Comparison of ENCODE assay signal across 9 cellular contexts in genomic region chr7:103148994-103149807, GRCh38. TPM values are rescaled to one million over a fixed set of nuclear protein-coding genes. Genes with fewer than 3 reads are reported as not detected.
A peak's percentile ranks its signal among the peaks of the same experiment; 100 is the strongest.
DNase-seq lines count a peak whose midpoint lies in the region; ATAC-seq, FAIRE-seq and TF ChIP-seq lines count a peak whose summit lies in the region.
"Had no signal": no experiment of that assay in that cellular context is flagged by ENCODE, and none has a peak within 500 bp of the region (broad histone marks: within the 10 kb centered on the region; RNA-seq: fewer than 3 reads in every experiment).

TSS of gene NAPEPLD (minus strand) at chr7:103149099. CDS start at chr7:103128776, 20,323 bp downstream.

- peak within 1 kb of the TSS; percentile 75 for H3K4me2 ChIP-seq in HepG2 (ENCODE audit: low read depth, low read length)

- TF ChIP-seq POLR2A in HepG2 (IDR thresholded peaks at IDR 0.05; ENCODE audit: insufficient read depth in 1 of 2, low read depth in 2 of 2, low read length in 2 of 2), result peak; percentile 52 to 78; a peak in 3 of 4 replicates

- TF ChIP-seq EP300 in HepG2 (IDR thresholded peaks at IDR 0.05; ENCODE audit: low read depth in 2 of 2, low read length in 2 of 2) (no peak), HepG2 (CRISPR knock-in tag; IDR thresholded peaks at IDR 0.05; ENCODE audit: borderline replicate concordance) (no peak)

- peak within 1 kb of the TSS; percentile 46 for H2AFZ ChIP-seq in HepG2 (ENCODE audit: low read length)

- H3K27ac Mint-ChIP-seq in activated CD4-positive, alpha-beta T cell treated with anti-CD3 and anti-CD28 coated beads, Interleukin-2, amount 10 ng/mL, durations not matched to agents 24 days and 14 days, result peak within 1 kb of the TSS; percentile 99

- no TSS peak for BruUV-seq in HepG2 (replicated peaks; lab: Mats Ljungman, UMichigan)

- CTCF ChIA-PET in BJ (lab: Yijun Ruan, JAX), result interaction anchor here (0.6 kb wide), 1 partner anchor 87 kb away, joined by 3 read pairs; no protein-coding TSS in a partner anchor
- CTCF ChIA-PET in HepG2 (lab: Yijun Ruan, JAX; ENCODE audit: low intra/inter-chr PET ratio, low total read pairs), result no interaction called here

- DNase-seq in BJ (ENCODE audit: low read depth) (peak; percentile 54), GM19239 (ENCODE audit: insufficient read length, low spot score) (peak; percentile 69), NCI-H510A treated with DMSO at 0.1 percent for 48 hours (lab: John Stamatoyannopoulos, UW) (peak; percentile 69), cortex of kidney (lab: John Stamatoyannopoulos, UW) (peak; percentile 31), HepG2 (ENCODE audit: low spot score) (peak; percentile 72)
- peak; percentile 91 for DNase-seq in activated CD4-positive, alpha-beta T cell treated with anti-CD3 and anti-CD28 coated beads, Interleukin-2, amount 10 ng/mL, durations not matched to agents 24 days and 14 days
- peak; percentile 60 for DNase-seq in stimulated activated CD4-positive, alpha-beta T cell treated with anti-CD3 and anti-CD28 coated beads, Interleukin-2, amount 100 ng/mL, for 4 hours (ENCODE audit: low read depth)

- H3K9me3 Mint-ChIP-seq in activated CD4-positive, alpha-beta T cell treated with anti-CD3 and anti-CD28 coated beads, Interleukin-2, amount 10 ng/mL, durations not matched to agents 24 days and 14 days, result peaks cover 5% of the 10 kb centered on the region

- peaks cover 77% of the 10 kb centered on the region for H3K4me1 ChIP-seq in HepG2 (ENCODE audit: insufficient read depth, low read length)

- in situ Hi-C loops in HepG2 (cut with HindIII; ENCODE audit: extremely low pct_ligation_motif_present, low pct_unique_long_range_greater_than_20kb), result no loop called here

- H3K27me3 ChIP-seq in BJ (ENCODE audit: control insufficient read depth, insufficient read depth, low read length), result no peaks in the 10 kb centered on the region
- no peaks in the 10 kb centered on the region for H3K27me3 ChIP-seq in HepG2 (ENCODE audit: control insufficient read depth in 1 of 2, insufficient read depth in 2 of 2, low read length in 2 of 2)

- peaks cover 31% of the 10 kb centered on the region for H3K4me1 Mint-ChIP-seq in activated CD4-positive, alpha-beta T cell treated with anti-CD3 and anti-CD28 coated beads, Interleukin-2, amount 10 ng/mL, durations not matched to agents 24 days and 14 days

- H3K27ac ChIP-seq in HepG2 (ENCODE audit: extremely low read length, insufficient read depth, low read length), result peak within 1 kb of the TSS; percentile 90

- TF ChIP-seq CTCF in BJ (IDR thresholded peaks at IDR 0.05; ENCODE audit: insufficient read depth, low read depth, low read length) (no peak), HepG2 (CRISPR knock-in tag; IDR thresholded peaks at IDR 0.05) (no peak)

- FAIRE-seq in GM19239 (lab: Jason Lieb, UNC) (no peak), HepG2 (lab: Jason Lieb, UNC) (peak; percentile 30)
- FAIRE-seq: colon had no signal

- H3K4me3 Mint-ChIP-seq in activated CD4-positive, alpha-beta T cell treated with anti-CD3 and anti-CD28 coated beads, Interleukin-2, amount 10 ng/mL, durations not matched to agents 24 days and 14 days, result peak within 1 kb of the TSS; percentile 98

- intact Hi-C loops in activated CD4-positive, alpha-beta T cell treated with anti-CD3 and anti-CD28 coated beads, Interleukin-2, amount 10 ng/mL, durations not matched to agents 24 days and 14 days (cut with micrococcal nuclease), result loop anchor here (1.0 to 5.0 kb wide), 4 partner anchors 74 to 198 kb away; partner anchors contain the start of genes ARMC10, PMPCB and PSMC2
- intact Hi-C loops in HepG2 (cut with micrococcal nuclease; ENCODE audit: unreplicated experiment), result loop anchor here (1.0 to 5.0 kb wide), 2 partner anchors 42 to 74 kb away; partner anchors contain the start of gene ARMC10

- peak within 1 kb of the TSS; percentile 86 for H3K9ac ChIP-seq in HepG2 (ENCODE audit: insufficient read depth, low read depth, low read length)

- POLR2A ChIA-PET in BJ (lab: Charles Lee) (no interaction called here), HepG2 (lab: Yijun Ruan, JAX) (interaction anchor here (1.0 to 1.8 kb wide), 5 partner anchors 12 to 400 kb away, joined by 3 to 12 read pairs (median 6); partner anchors contain the start of genes ARMC10, FAM185A and FBXL13)

- TF ChIP-seq RAD21 in HepG2 (CRISPR knock-in tag; IDR thresholded peaks at IDR 0.05), result no peak

- no peaks in the 10 kb centered on the region for H3K9me3 ChIP-seq in HepG2 (ENCODE audit: low read length)

- peaks cover 7% of the 10 kb centered on the region for H3K36me3 Mint-ChIP-seq in activated CD4-positive, alpha-beta T cell treated with anti-CD3 and anti-CD28 coated beads, Interleukin-2, amount 10 ng/mL, durations not matched to agents 24 days and 14 days (ENCODE audit: low read depth)

- no peaks in the 10 kb centered on the region for H3K36me3 ChIP-seq in BJ (ENCODE audit: control insufficient read depth, insufficient read depth, low read length)
- H3K36me3 ChIP-seq in HepG2 (replicated peaks in 1 of 2; ENCODE audit: control insufficient read depth in 1 of 2, insufficient read depth in 2 of 2, low read length in 2 of 2), result no peaks in the 10 kb centered on the region

- peak; percentile 87 for ATAC-seq in HG03439 (IDR thresholded peaks at IDR 0.05; ENCODE audit: unreplicated experiment)
- peak; percentile 91 for ATAC-seq in HepG2

- 75% methylated on average over 2 of the region's 82 CpGs for WGBS in HepG2 (ENCODE audit: low lambda C conversion rate)

- no peaks in the 10 kb centered on the region for H3K27me3 Mint-ChIP-seq in activated CD4-positive, alpha-beta T cell treated with anti-CD3 and anti-CD28 coated beads, Interleukin-2, amount 10 ng/mL, durations not matched to agents 24 days and 14 days

- peaks cover 29% of the 10 kb centered on the region for H3K79me2 ChIP-seq in HepG2 (ENCODE audit: insufficient read depth, low read length)

- peak within 1 kb of the TSS; percentile 39 for H3K4me3 ChIP-seq in BJ (ENCODE audit: low read depth, low read length)
- peak within 1 kb of the TSS; percentile 64 to 81 (median 78) for H3K4me3 ChIP-seq in HepG2 (replicated peaks in 1 of 3; ENCODE audit: insufficient read depth in 1 of 3, low read depth in 2 of 3, low read length in 3 of 3)

- no peaks in the 10 kb centered on the region for H4K20me1 ChIP-seq in HepG2 (ENCODE audit: insufficient read depth, low read length)

TF ChIP-seq in HepG2, 621 proteins besides CTCF, POLR2A, EP300 and RAD21 (continues in another document):
- peak; percentile 53; the same call in 1 of the 2 replicates for TF ChIP-seq KMT2A (CRISPR knock-in tag; IDR thresholded peaks at IDR 0.05)
- no peak for TF ChIP-seq HOXA7 (CRISPR knock-in tag; IDR thresholded peaks at IDR 0.05)
- TF ChIP-seq ZHX1 (CRISPR knock-in tag; IDR thresholded peaks at IDR 0.05; ENCODE audit: low read depth), result peak; percentile 81
- TF ChIP-seq MBD4 (IDR thresholded peaks at IDR 0.05; ENCODE audit: borderline replicate concordance, low read length), result no peak; the same call in 1 of the 2 replicates
- TF ChIP-seq SOX13 (IDR thresholded peaks at IDR 0.05), result no peak
- TF ChIP-seq SOX13 (CRISPR knock-in tag; conservative IDR thresholded peaks at IDR 0.05 in 1 of 2, IDR thresholded peaks at IDR 0.05 in 1 of 2), result peak in 1 of 2 experiments; percentile 40; a peak in 2 of 4 replicates

RNA-seq across cellular contexts. Expression of gene NAPEPLD, which starts in this region (rescaled TPM):
- 2.9 and 4.9 TPM in 2 replicates for polyA plus RNA-seq in BJ (2011; rRNA removed)
- polyA minus RNA-seq in BJ (2011; rRNA and poly(A)+ RNA removed), result 2.4 and 3.9 TPM in 2 replicates
- total RNA-seq in activated CD4-positive, alpha-beta T cell treated with anti-CD3 and anti-CD28 coated beads, Interleukin-2, amount 10 ng/mL, durations not matched to agents 24 days and 14 days, result 8.8 and 10.1 TPM in 2 replicates
- 5.6 and 6.8 TPM in 2 replicates for total RNA-seq in HepG2 (2016; rRNA removed; fragmentation: Illumina TruSeq; extraction: Trizol)
- 10.8 and 12.9 TPM in 2 replicates for total RNA-seq in HepG2 (2016; cell fraction: cytosol; rRNA removed; fragmentation: Illumina TruSeq; extraction: Trizol; ENCODE audit: low read depth)
- total RNA-seq in HepG2 (2016; cell fraction: insoluble cytoplasmic fraction; rRNA removed; fragmentation: Illumina TruSeq; extraction: Trizol), result 5.2 and 6.7 TPM in 2 replicates
- total RNA-seq in HepG2 (2016; cell fraction: membrane; rRNA removed; fragmentation: Illumina TruSeq; extraction: Trizol), result 7.0 and 9.5 TPM in 2 replicates
- total RNA-seq in HepG2 (2016; cell fraction: nucleus; rRNA removed; fragmentation: Illumina TruSeq; extraction: Trizol), result 10.9 and 17.2 TPM in 2 replicates
- 3.2 and 3.4 TPM in 2 replicates for polyA plus RNA-seq in HepG2 (2011; rRNA removed)
- polyA plus RNA-seq in HepG2 (2011; cell fraction: cytosol; rRNA removed), result 0.74 and 1.9 TPM in 2 replicates
- 5.4 and 7.4 TPM in 2 replicates for polyA plus RNA-seq in HepG2 (2011; cell fraction: nucleus; rRNA removed)
- 4.6 and 5.9 TPM in 2 replicates for polyA plus RNA-seq in HepG2 (2012)
- 0.43 and 0.51 TPM in 2 replicates for polyA plus RNA-seq in HepG2 (2016; cell fraction: cytosol; fragmentation: Illumina TruSeq; extraction: Trizol; ENCODE audit: low read depth)
- 4.8 and 7.8 TPM in 2 replicates for polyA plus RNA-seq in HepG2 (2016; cell fraction: insoluble cytoplasmic fraction; fragmentation: Illumina TruSeq; extraction: Trizol; ENCODE audit: low read depth)
- polyA plus RNA-seq in HepG2 (2016; cell fraction: membrane; fragmentation: Illumina TruSeq; extraction: Trizol; ENCODE audit: low read depth), result 1.0 and 1.2 TPM in 2 replicates
- polyA plus RNA-seq in HepG2 (2016; cell fraction: nucleus; fragmentation: Illumina TruSeq; extraction: Trizol; ENCODE audit: insufficient read depth, low read depth), result 9.5 and 10.4 TPM in 2 replicates
- polyA minus RNA-seq in HepG2 (2011; rRNA and poly(A)+ RNA removed; ENCODE audit: low replicate concordance), result 2.7 and 7.1 TPM in 2 replicates
- polyA minus RNA-seq in HepG2 (2011; cell fraction: cytosol; rRNA and poly(A)+ RNA removed), result 2.0 TPM in 2 replicates
- polyA minus RNA-seq in HepG2 (2011; cell fraction: nucleus; rRNA and poly(A)+ RNA removed), result 17.9 and 19.6 TPM in 2 replicates

Comparison
In these comparisons a context has a peak if more than half of its experiments do, and no peak if none do; other contexts are left out.
1. Peak in every context shown above with its lines: DNase-seq, ATAC-seq, H3K4me3 ChIP-seq and H3K27ac ChIP-seq.
2. DNase-seq: peak in every context shown above with its lines; median percentile 91 in activated CD4-positive, alpha-beta T cell treated with anti-CD3 and anti-CD28 coated beads, Interleukin-2, amount 10 ng/mL, durations not matched to agents 24 days and 14 days; 72 in HepG2; 69 in GM19239; 69 in NCI-H510A treated with DMSO at 0.1 percent for 48 hours; 60 in stimulated activated CD4-positive, alpha-beta T cell treated with anti-CD3 and anti-CD28 coated beads, Interleukin-2, amount 100 ng/mL, for 4 hours; 54 in BJ; 31 in cortex of kidney.